ENCODE assay signal across 8 cellular contexts in the genomic region with DNA sequence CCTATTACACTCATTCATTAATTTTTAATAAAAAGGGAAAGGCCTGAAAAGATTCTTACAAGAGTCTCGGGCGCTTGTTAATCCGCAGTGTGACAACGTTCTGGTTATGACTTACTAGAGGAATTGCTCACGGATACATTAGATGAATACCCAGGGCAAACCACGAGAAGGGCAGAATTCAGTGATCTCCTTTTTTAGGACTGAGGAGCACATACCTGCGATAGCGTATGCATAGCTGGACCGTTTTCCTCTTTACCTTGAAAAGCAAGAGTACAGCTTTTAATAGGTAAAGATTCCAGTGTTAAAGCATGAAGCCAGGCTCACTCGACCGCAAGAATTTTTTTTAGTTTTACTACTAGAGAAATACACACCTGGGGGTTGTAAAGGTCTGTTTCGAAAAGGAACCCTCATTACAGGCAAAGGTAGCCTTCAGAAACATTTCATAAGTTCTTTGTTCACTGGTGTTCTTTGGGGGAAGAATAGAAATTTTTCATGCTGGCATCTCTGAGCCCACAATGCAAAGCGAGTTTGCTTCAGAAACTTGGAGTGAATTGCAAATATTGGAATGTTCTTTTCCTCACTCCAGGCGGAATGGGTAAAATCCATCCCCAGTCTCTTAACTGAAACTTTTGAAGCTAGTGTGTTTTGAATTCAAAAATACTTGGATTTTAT. TPM values are rescaled to one million over a fixed set of nuclear protein-coding genes. Genes with fewer than 3 reads are reported as not detected.
A peak's percentile ranks its signal among the peaks of the same experiment; 100 is the strongest.
DNase-seq lines count a peak whose midpoint lies in the region; ATAC-seq and TF ChIP-seq lines count a peak whose summit lies in the region.

No MANE protein-coding gene starts in this region.

- intact Hi-C loops in heart right ventricle (cut with DNase I): loop anchor here in 1 of 10 donors (5.0 kb wide), 1 partner anchor 80 kb away; no protein-coding TSS in a partner anchor
- intact Hi-C loops in Right ventricle myocardium inferior (cut with DNase I): loop anchor here (5.0 to 10.0 kb wide), 2 partner anchors 80 to 222 kb away; partner anchors contain the start of gene FBXO34

- no peak for ATAC-seq in heart right ventricle
- no peak for ATAC-seq in Right ventricle myocardium inferior
- peak; percentile 12 for ATAC-seq in HG03175 (IDR thresholded peaks at IDR 0.05; ENCODE audit: unreplicated experiment)

- H3K27ac ChIP-seq in heart right ventricle (peak overlapping the region; percentile 99 to 100 (median 100)), adipose tissue (ENCODE audit: low read depth, low read length) (peak overlapping the region; percentile 89), iPS-20b (ENCODE audit: low read length) (peak overlapping the region; percentile 99), subcutaneous abdominal adipose tissue (ENCODE audit: low read depth, low read length) (peak overlapping the region; percentile 99)

- peak overlapping the region; percentile 83 to 100 (median 94) for H3K4me3 ChIP-seq in heart right ventricle
- peak overlapping the region; percentile 96 for H3K4me3 ChIP-seq in iPS-20b (ENCODE audit: low read length)
- peak overlapping the region; percentile 76 to 98 (median 97) for H3K4me3 ChIP-seq in subcutaneous abdominal adipose tissue (ENCODE audit: low read depth in 1 of 5, low read length in 5 of 5)

- WGBS in heart right ventricle, 2 donors: 5 to 7% methylated on average over 14 of the region's 14 CpGs
- 4 to 10% (median 8%) methylated on average over 14 of the region's 14 CpGs for WGBS in adipose tissue, 3 donors

- no peak for TF ChIP-seq CTCF in heart right ventricle (IDR thresholded peaks at IDR 0.05)

- H3K27me3 ChIP-seq in heart right ventricle (no peaks in the 10 kb centered on the region), iPS-20b (ENCODE audit: insufficient read depth, low read length) (no peaks in the 10 kb centered on the region), subcutaneous abdominal adipose tissue (ENCODE audit: control insufficient read depth in 5 of 5, insufficient read depth in 4 of 5, low read length in 5 of 5) (no peaks in the 10 kb centered on the region)

- peaks cover 0 to 26% (median 3%) of the 10 kb centered on the region in 9 donors for H3K36me3 ChIP-seq in heart right ventricle
- H3K36me3 ChIP-seq in iPS-20b (ENCODE audit: insufficient read depth, low read depth, low read length): peaks cover 32% of the 10 kb centered on the region
- H3K36me3 ChIP-seq in subcutaneous abdominal adipose tissue (ENCODE audit: control insufficient read depth in 5 of 5, insufficient read depth in 5 of 5, low read length in 5 of 5): peaks cover 0 to 2% (median 0%) of the 10 kb centered on the region in 5 donors

- no peak for DNase-seq in heart right ventricle
- DNase-seq in Right ventricle myocardium inferior (ENCODE audit: missing footprints): no peak
- DNase-seq in amygdala (lab: John Stamatoyannopoulos, UW): no peak
- no peak for DNase-seq in SK-N-DZ (ENCODE audit: low spot score)

- H3K9me3 ChIP-seq in heart right ventricle (no peaks in the 10 kb centered on the region), iPS-20b (ENCODE audit: insufficient read depth, low read depth, low read length) (no peaks in the 10 kb centered on the region), subcutaneous abdominal adipose tissue (ENCODE audit: control insufficient read depth in 5 of 5, low read length in 5 of 5) (no peaks in the 10 kb centered on the region)

- H3K4me1 ChIP-seq in heart right ventricle: peaks cover 0 to 47% (median 41%) of the 10 kb centered on the region in 9 donors
- peaks cover 9% of the 10 kb centered on the region; the same call in 1 of the 2 replicates for H3K4me1 ChIP-seq in iPS-20b (ENCODE audit: insufficient read depth, low read length)
- H3K4me1 ChIP-seq in subcutaneous abdominal adipose tissue (ENCODE audit: control insufficient read depth in 5 of 5, insufficient read depth in 5 of 5, low read length in 5 of 5): peaks cover 0 to 26% (median 19%) of the 10 kb centered on the region in 5 donors

- peak overlapping the region; percentile 99 for H3K9ac ChIP-seq in iPS-20b (ENCODE audit: low read depth, low read length)
- peak overlapping the region; percentile 49 to 100 (median 100) for H3K9ac ChIP-seq in subcutaneous abdominal adipose tissue (ENCODE audit: low read length in 5 of 5)

RNA-seq across cellular contexts. Expression of gene MAPK1IP1L, which starts 0.9 kb away (rescaled TPM):
- 100 to 1,000 TPM in 1 of 10 donors, 10 to 100 TPM in 9; 58.6 to 105 (median 78.4) TPM for total RNA-seq in heart right ventricle
- polyA plus RNA-seq in heart right ventricle: 10 to 100 TPM; 23.6 to 38.6 TPM
- total RNA-seq in Right ventricle myocardium inferior: 65.0 TPM
- polyA plus RNA-seq in adipose tissue: 10 to 100 TPM; 19.5 to 53.3 (median 36.7) TPM
- polyA plus RNA-seq in SK-N-DZ (2014; cell fraction: cytosol; rRNA removed): 41.2 and 49.6 TPM in 2 replicates
- polyA plus RNA-seq in SK-N-DZ (2014; cell fraction: nucleus; rRNA removed): 10.2 and 20.9 TPM in 2 replicates

RNA-seq across cellular contexts. Expression of gene SOCS4, which starts 25.4 kb away (rescaled TPM):
- total RNA-seq in heart right ventricle: 10 to 100 TPM; 12.2 to 24.2 (median 17.4) TPM
- polyA plus RNA-seq in heart right ventricle: 1 to 10 TPM; 4.7 to 5.9 TPM
- 14.0 TPM for total RNA-seq in Right ventricle myocardium inferior
- 10 to 100 TPM in 1 of 3 donors, 1 to 10 TPM in 2; 2.0 to 10.9 (median 5.9) TPM for polyA plus RNA-seq in adipose tissue
- 25.2 and 25.6 TPM in 2 replicates for polyA plus RNA-seq in SK-N-DZ (2014; cell fraction: cytosol; rRNA removed)
- polyA plus RNA-seq in SK-N-DZ (2014; cell fraction: nucleus; rRNA removed): 15.2 and 18.4 TPM in 2 replicates

RNA-seq across cellular contexts. Expression of gene WDHD1, which starts 25.5 kb away (rescaled TPM):
- total RNA-seq in heart right ventricle (1 to 10 TPM in 9 of 10 donors, under 1 TPM in 1; 0.93 to 2.7 (median 2.1) TPM), Right ventricle myocardium inferior (1.9 TPM)
- polyA plus RNA-seq in heart right ventricle (under 1 TPM; 0.59 to 0.75 TPM), adipose tissue (under 1 TPM; 0.49 to 0.90 (median 0.59) TPM)
- 22.3 and 24.4 TPM in 2 replicates for polyA plus RNA-seq in SK-N-DZ (2014; cell fraction: cytosol; rRNA removed)
- polyA plus RNA-seq in SK-N-DZ (2014; cell fraction: nucleus; rRNA removed): 19.1 and 21.3 TPM in 2 replicates
